ENCODE assay signal across 25 cellular contexts in genomic region chr1:171965802-171966201, GRCh38.
A peak's percentile ranks its signal among the peaks of the same experiment; 100 is the strongest.
DNase-seq lines count a peak whose midpoint lies in the region; ATAC-seq and TF ChIP-seq lines count a peak whose summit lies in the region.
"Had no signal": no experiment of that assay in that cellular context is flagged by ENCODE, and none has a peak within 500 bp of the region (broad histone marks: within the 10 kb centered on the region; RNA-seq: fewer than 3 reads in every experiment).

No MANE protein-coding gene starts in this region.

- POLR2A ChIA-PET in WTC11 (lab: Charles Lee): no interaction called here

- peak overlapping the region; percentile 66; the same call in 1 of the 2 replicates for H3K27ac Mint-ChIP-seq in WTC11
- H3K27ac Mint-ChIP-seq: activated naive CD4-positive, alpha-beta T cell treated with anti-CD3 and anti-CD28 coated beads for 36 hours; stimulated activated effector memory CD8-positive, alpha-beta T cell treated with anti-CD3 and anti-CD28 coated beads, Interleukin-12 subunit alpha, Interleukin-12 subunit beta, amount 100 ng/mL, for 72 hours had no signal

- no peaks in the 10 kb centered on the region for H3K36me3 ChIP-seq in adrenal gland (replicated peaks in 1 of 2)
- H3K36me3 ChIP-seq: spleen, suprapubic skin had no signal

- DNase-seq in AG08396 (ENCODE audit: low spot score): peak; percentile 13
- peak; percentile 6 for DNase-seq in HCEC 1CT
- no peak for DNase-seq in WTC11 (ENCODE audit: low spot score)
- DNase-seq in foreskin keratinocyte: peak in 1 of 2 donors; percentile 52
- no peak for DNase-seq in NOMO-1 (lab: John Stamatoyannopoulos, UW; ENCODE audit: unreplicated experiment in 2 of 2)
- DNase-seq in pons (ENCODE audit: low spot score): no peak
- DNase-seq in adrenal gland: no peak
- DNase-seq: activated CD4-positive, alpha-beta T cell treated with anti-CD3 and anti-CD28 coated beads for 48 hours; activated naive CD4-positive, alpha-beta T cell treated with anti-CD3 and anti-CD28 coated beads for 36 hours; activated T-cell treated with anti-CD3 and anti-CD28 coated beads, Interleukin-2, amount 50 U/mL, for 48 hours; Caco-2; DMS79; head of caudate nucleus; naive B cell; NCI-H1092 treated with DMSO at 0.1 percent for 48 hours; NCI-H187 treated with DMSO at 0.1 percent for 48 hours; SK-N-SH; spleen; stimulated activated CD4-positive, alpha-beta T cell treated with anti-CD3 and anti-CD28 coated beads, Interleukin-2, amount 100 ng/mL, for 48 hours; T-helper 2 cell had no signal

- H3K27me3 ChIP-seq in foreskin keratinocyte (peaks cover 3% of the 10 kb centered on the region), adrenal gland (no peaks in the 10 kb centered on the region)
- H3K27me3 ChIP-seq: spleen, suprapubic skin had no signal

- CTCF ChIA-PET in WTC11 (lab: Charles Lee): interaction anchor here (0.7 to 1.7 kb wide), 2 partner anchors 163 to 165 kb away, joined by 3 to 5 read pairs; no protein-coding TSS in a partner anchor

- H3K4me1 ChIP-seq in foreskin keratinocyte (peaks cover 9% of the 10 kb centered on the region), adrenal gland (replicated peaks in 1 of 2) (peaks cover 10 to 22% of the 10 kb centered on the region in 2 donors)
- H3K4me1 ChIP-seq: spleen, suprapubic skin had no signal

- H3K9me3 ChIP-seq in adrenal gland (replicated peaks in 1 of 3): no peaks in the 10 kb centered on the region
- H3K9me3 ChIP-seq: Caco-2, SK-N-SH, spleen, suprapubic skin had no signal

- peaks cover 18% of the 10 kb centered on the region for H3K9me3 Mint-ChIP-seq in WTC11
- H3K9me3 Mint-ChIP-seq: activated naive CD4-positive, alpha-beta T cell treated with anti-CD3 and anti-CD28 coated beads for 36 hours; naive B cell; stimulated activated effector memory CD8-positive, alpha-beta T cell treated with anti-CD3 and anti-CD28 coated beads, Interleukin-12 subunit alpha, Interleukin-12 subunit beta, amount 100 ng/mL, for 72 hours had no signal

- intact Hi-C loops in adrenal gland (cut with DNase I): no loop called here

- H3K36me3 Mint-ChIP-seq in WTC11: peaks cover 11% of the 10 kb centered on the region
- H3K36me3 Mint-ChIP-seq: stimulated activated effector memory CD8-positive, alpha-beta T cell treated with anti-CD3 and anti-CD28 coated beads, Interleukin-12 subunit alpha, Interleukin-12 subunit beta, amount 100 ng/mL, for 72 hours had no signal

- 85 to 95% (median 89%) methylated on average over 3 of the region's 3 CpGs for WGBS in adrenal gland, 4 donors

- H3K4me1 Mint-ChIP-seq in WTC11: peaks cover 53% of the 10 kb centered on the region
- H3K4me1 Mint-ChIP-seq: naive B cell; stimulated activated effector memory CD8-positive, alpha-beta T cell treated with anti-CD3 and anti-CD28 coated beads, Interleukin-12 subunit alpha, Interleukin-12 subunit beta, amount 100 ng/mL, for 72 hours had no signal

- TF ChIP-seq CTCF in WTC11 (IDR thresholded peaks at IDR 0.05): no peak
- TF ChIP-seq CTCF in foreskin keratinocyte (conservative IDR thresholded peaks at IDR 0.05): no peak
- no peak for TF ChIP-seq CTCF in adrenal gland (IDR thresholded peaks at IDR 0.05)

- no peak overlapping the region for H3K4me3 Mint-ChIP-seq in WTC11
- H3K4me3 Mint-ChIP-seq: activated naive CD4-positive, alpha-beta T cell treated with anti-CD3 and anti-CD28 coated beads for 36 hours; naive B cell; stimulated activated effector memory CD8-positive, alpha-beta T cell treated with anti-CD3 and anti-CD28 coated beads, Interleukin-12 subunit alpha, Interleukin-12 subunit beta, amount 100 ng/mL, for 72 hours had no signal

- no peak overlapping the region for H3K4me3 ChIP-seq in adrenal gland
- H3K4me3 ChIP-seq: spleen, suprapubic skin had no signal

- H3K27ac ChIP-seq in foreskin keratinocyte (no peak overlapping the region), adrenal gland (no peak overlapping the region)
- H3K27ac ChIP-seq: spleen, suprapubic skin had no signal

- H3K27me3 Mint-ChIP-seq in WTC11 (ENCODE audit: low read depth): no peaks in the 10 kb centered on the region
- H3K27me3 Mint-ChIP-seq: naive B cell had no signal

- TF ChIP-seq POLR2A in adrenal gland (IDR thresholded peaks at IDR 0.05): no peak

- no peak for ATAC-seq in WTC11
- peak; percentile 57 for ATAC-seq in foreskin keratinocyte
- no peak for ATAC-seq in HG03342 (IDR thresholded peaks at IDR 0.05; ENCODE audit: unreplicated experiment)
- ATAC-seq: HepG2; left lobe of liver; stimulated activated effector memory CD8-positive, alpha-beta T cell treated with anti-CD3 and anti-CD28 coated beads, Interleukin-12 subunit alpha, Interleukin-12 subunit beta, amount 100 ng/mL, for 72 hours had no signal

TF ChIP-seq in WTC11, 78 proteins besides CTCF, POLR2A, EP300 and RAD21:
- TF ChIP-seq AFF4 (CRISPR knock-in tag; IDR thresholded peaks at IDR 0.05; ENCODE audit: borderline replicate concordance): no peak
- no peak for TF ChIP-seq ZNF263 (CRISPR knock-in tag; IDR thresholded peaks at IDR 0.05; ENCODE audit: low read depth)
- TF ChIP-seq ATF1 (CRISPR knock-in tag; IDR thresholded peaks at IDR 0.05): no peak
- TF ChIP-seq, protein P1, sequence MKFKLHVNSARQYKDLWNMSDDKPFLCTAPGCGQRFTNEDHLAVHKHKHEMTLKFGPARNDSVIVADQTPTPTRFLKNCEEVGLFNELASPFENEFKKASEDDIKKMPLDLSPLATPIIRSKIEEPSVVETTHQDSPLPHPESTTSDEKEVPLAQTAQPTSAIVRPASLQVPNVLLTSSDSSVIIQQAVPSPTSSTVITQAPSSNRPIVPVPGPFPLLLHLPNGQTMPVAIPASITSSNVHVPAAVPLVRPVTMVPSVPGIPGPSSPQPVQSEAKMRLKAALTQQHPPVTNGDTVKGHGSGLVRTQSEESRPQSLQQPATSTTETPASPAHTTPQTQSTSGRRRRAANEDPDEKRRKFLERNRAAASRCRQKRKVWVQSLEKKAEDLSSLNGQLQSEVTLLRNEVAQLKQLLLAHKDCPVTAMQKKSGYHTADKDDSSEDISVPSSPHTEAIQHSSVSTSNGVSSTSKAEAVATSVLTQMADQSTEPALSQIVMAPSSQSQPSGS (CRISPR knock-in tag; IDR thresholded peaks at IDR 0.05; ENCODE audit: borderline replicate concordance, low read depth): no peak
- no peak for TF ChIP-seq NR1H2 (CRISPR knock-in tag; IDR thresholded peaks at IDR 0.05)
- no peak for TF ChIP-seq MYBL2 (CRISPR knock-in tag; IDR thresholded peaks at IDR 0.05)

Comparison
In these comparisons a context has a peak if more than half of its experiments do, and no peak if none do; other contexts are left out.
1. DNase-seq: peak in AG08396 (single experiment) and HCEC 1CT (single experiment); none in WTC11 (single experiment), NOMO-1 (0 of 2), pons (single experiment) and adrenal gland (0 of 7).